18 cellular contexts compared by ENCODE assay signal in genomic region chr20:57649617-57650015, GRCh38. TPM values are rescaled to one million over a fixed set of nuclear protein-coding genes. Genes with fewer than 3 reads are reported as not detected.
A peak's percentile ranks its signal among the peaks of the same experiment; 100 is the strongest.
DNase-seq lines count a peak whose midpoint lies in the region; ATAC-seq and TF ChIP-seq lines count a peak whose summit lies in the region.
"Had no signal": no experiment of that assay in that cellular context is flagged by ENCODE, and none has a peak within 500 bp of the region (broad histone marks: within the 10 kb centered on the region; RNA-seq: fewer than 3 reads in every experiment).

No MANE protein-coding gene starts in this region.

- H3K27ac ChIP-seq in osteoblast (ENCODE audit: low read depth, low read length) = no peak overlapping the region
- H3K27ac ChIP-seq: PC-9 had no signal

- no peaks in the 10 kb centered on the region for H3K9me3 ChIP-seq in osteoblast (ENCODE audit: low read depth, low read length)

- H3K4me3 Mint-ChIP-seq in activated naive CD4-positive, alpha-beta T cell treated with anti-CD3 and anti-CD28 coated beads, Interleukin-2, amount 10 ng/mL, durations not matched to agents 7 days and 5 days = no peak overlapping the region
- no peak overlapping the region for H3K4me3 Mint-ChIP-seq in chondrocyte (ENCODE audit: unreplicated experiment)
- H3K4me3 Mint-ChIP-seq: CD4-positive, CD25-positive, alpha-beta regulatory T cell had no signal

- in situ Hi-C loops in GM13976 (cut with MboI; ENCODE audit: low sequenced_read_pairs, unreplicated experiment) = loop anchor here (25.0 kb wide), 1 partner anchor 438 kb away; no protein-coding TSS in a partner anchor

- H3K9me3 Mint-ChIP-seq in activated naive CD4-positive, alpha-beta T cell treated with anti-CD3 and anti-CD28 coated beads, Interleukin-2, amount 10 ng/mL, durations not matched to agents 7 days and 5 days = peaks cover 7% of the 10 kb centered on the region
- H3K9me3 Mint-ChIP-seq in chondrocyte (ENCODE audit: low read depth) = peaks cover 14% of the 10 kb centered on the region

- no peak overlapping the region for H3K27ac Mint-ChIP-seq in activated naive CD4-positive, alpha-beta T cell treated with anti-CD3 and anti-CD28 coated beads, Interleukin-2, amount 10 ng/mL, durations not matched to agents 7 days and 5 days
- no peak overlapping the region for H3K27ac Mint-ChIP-seq in chondrocyte (ENCODE audit: unreplicated experiment)
- H3K27ac Mint-ChIP-seq: CD4-positive, CD25-positive, alpha-beta regulatory T cell had no signal

- peaks cover 13% of the 10 kb centered on the region for H3K36me3 ChIP-seq in osteoblast (ENCODE audit: insufficient read depth, low read length)

- H3K4me3 ChIP-seq in osteoblast (ENCODE audit: insufficient read depth, low read length) = no peak overlapping the region
- H3K4me3 ChIP-seq: PC-9 had no signal

- DNase-seq in activated naive CD4-positive, alpha-beta T cell treated with anti-CD3 and anti-CD28 coated beads, Interleukin-2, amount 10 ng/mL, durations not matched to agents 7 days and 5 days = peak; percentile 11
- no peak for DNase-seq in activated naive CD4-positive, alpha-beta T cell treated with Interleukin-2 at 50 U/mL for 16 hours
- DNase-seq in GM13976 (ENCODE audit: low spot score) (peak; percentile 11), chondrocyte (ENCODE audit: low spot score) (peak; percentile 61), osteoblast (ENCODE audit: insufficient read length, low spot score, missing footprints) (peak; percentile 69), GDM1 (lab: John Stamatoyannopoulos, UW) (no peak)
- no peak for DNase-seq in central memory CD4-positive, alpha-beta T cell
- DNase-seq: CD4-positive, CD25-positive, alpha-beta regulatory T cell; DMS79; MM.1S; NCI-H1105 treated with DMSO at 0.1 percent for 48 hours; NCI-H187; NCI-H446 treated with DMSO at 0.1 percent for 48 hours; PC-9; SHP77 had no signal

- H3K79me2 ChIP-seq in osteoblast (ENCODE audit: insufficient read depth, low read length) = no peaks in the 10 kb centered on the region

- H3K27me3 ChIP-seq in osteoblast (ENCODE audit: insufficient read depth, low read length) = no peaks in the 10 kb centered on the region

- peaks cover 5% of the 10 kb centered on the region for H3K4me1 Mint-ChIP-seq in activated naive CD4-positive, alpha-beta T cell treated with anti-CD3 and anti-CD28 coated beads, Interleukin-2, amount 10 ng/mL, durations not matched to agents 7 days and 5 days
- peaks cover 8% of the 10 kb centered on the region for H3K4me1 Mint-ChIP-seq in chondrocyte (ENCODE audit: low read depth)

- CTCF ChIA-PET in activated naive CD4-positive, alpha-beta T cell treated with anti-CD3 and anti-CD28 coated beads, Interleukin-2, amount 10 ng/mL, durations not matched to agents 7 days and 5 days (lab: Charles Lee) = interaction anchor here (2.2 kb wide), 1 partner anchor 27 kb away, joined by 8 read pairs; no protein-coding TSS in a partner anchor

- H2AFZ ChIP-seq in osteoblast (ENCODE audit: low read length) = no peak overlapping the region
- H2AFZ ChIP-seq: PC-9 had no signal

- no peak overlapping the region for H3K4me2 ChIP-seq in osteoblast (ENCODE audit: insufficient read depth, low read length)
- H3K4me2 ChIP-seq: PC-9 had no signal

- no peaks in the 10 kb centered on the region for H3K4me1 ChIP-seq in osteoblast (ENCODE audit: insufficient read depth, low read length)

- H3K36me3 Mint-ChIP-seq in activated naive CD4-positive, alpha-beta T cell treated with anti-CD3 and anti-CD28 coated beads, Interleukin-2, amount 10 ng/mL, durations not matched to agents 7 days and 5 days = peaks cover 6% of the 10 kb centered on the region
- peaks cover 32% of the 10 kb centered on the region for H3K36me3 Mint-ChIP-seq in chondrocyte (ENCODE audit: low read depth)

- H4K20me1 ChIP-seq in osteoblast (ENCODE audit: insufficient read depth, low read length) = peaks cover 6% of the 10 kb centered on the region

- TF ChIP-seq CTCF in GM13976 (IDR thresholded peaks at IDR 0.05; ENCODE audit: borderline replicate concordance, control extremely low read depth, extremely low read depth, insufficient read depth, missing control alignments) (no peak), chondrocyte (IDR thresholded peaks at IDR 0.05) (no peak), osteoblast (IDR thresholded peaks at IDR 0.05; ENCODE audit: extremely low read depth, low read depth, low read length) (no peak)

- ATAC-seq in GM21825 (IDR thresholded peaks at IDR 0.05; ENCODE audit: unreplicated experiment) = no peak

- H3K27me3 Mint-ChIP-seq in activated naive CD4-positive, alpha-beta T cell treated with anti-CD3 and anti-CD28 coated beads, Interleukin-2, amount 10 ng/mL, durations not matched to agents 7 days and 5 days = peaks cover 80% of the 10 kb centered on the region
- H3K27me3 Mint-ChIP-seq in chondrocyte (ENCODE audit: low read depth) = no peaks in the 10 kb centered on the region

RNA-seq across cellular contexts. Expression of gene ZBP1, which starts 29.4 kb away (rescaled TPM):
- total RNA-seq in chondrocyte (not detected in 3 replicates), osteoblast (not detected in 2 replicates)
- total RNA-seq: G401, H1, PC-9 had no signal

Comparison
In these comparisons a context has a peak if more than half of its experiments do, and no peak if none do; other contexts are left out.
1. DNase-seq: peak in activated naive CD4-positive, alpha-beta T cell treated with anti-CD3 and anti-CD28 coated beads, Interleukin-2, amount 10 ng/mL, durations not matched to agents 7 days and 5 days (single experiment), GM13976 (single experiment), chondrocyte (single experiment) and osteoblast (single experiment); none in activated naive CD4-positive, alpha-beta T cell treated with Interleukin-2 at 50 U/mL for 16 hours (single experiment), central memory CD4-positive, alpha-beta T cell (single experiment) and GDM1 (single experiment).